Comparison of ENCODE assay signal across 8 cellular contexts in genomic region chr2:8539743-8540551, GRCh38.
DNase-seq lines count a peak whose midpoint lies in the region; ATAC-seq and TF ChIP-seq lines count a peak whose summit lies in the region.

No MANE protein-coding gene starts in this region.

- CTCF ChIA-PET in activated naive CD4-positive, alpha-beta T cell treated with anti-CD3 and anti-CD28 coated beads, Interleukin-2, amount 10 ng/mL, durations not matched to agents 7 days and 5 days (lab: Charles Lee): interaction anchor here (1.4 kb wide), 1 partner anchor 59 kb away, joined by 4 read pairs; no protein-coding TSS in a partner anchor
- CTCF ChIA-PET in activated CD4-positive, alpha-beta memory T cell treated with anti-CD3 and anti-CD28 coated beads for 36 hours (lab: Charles Lee): interaction anchor here (0.9 to 1.1 kb wide), 2 partner anchors 20 to 62 kb away, joined by 3 read pairs; no protein-coding TSS in a partner anchor

- H3K4me3 ChIP-seq in tibial artery: no peak overlapping the region
- H3K4me3 ChIP-seq in gastroesophageal sphincter: no peak overlapping the region

- POLR2A ChIA-PET in activated CD4-positive, alpha-beta memory T cell treated with anti-CD3 and anti-CD28 coated beads for 36 hours (lab: Charles Lee): interaction anchor here (1.3 to 6.1 kb wide), 3 partner anchors 23 to 141 kb away, joined by 3 to 63 read pairs (median 7); partner anchors contain the start of gene ID2

- peak overlapping the region; percentile 83 for H3K27ac Mint-ChIP-seq in activated naive CD4-positive, alpha-beta T cell treated with anti-CD3 and anti-CD28 coated beads, Interleukin-2, amount 10 ng/mL, durations not matched to agents 7 days and 5 days
- H3K27ac Mint-ChIP-seq in activated CD4-positive, alpha-beta memory T cell treated with anti-CD3 and anti-CD28 coated beads for 36 hours: peak overlapping the region; percentile 100

- H3K9me3 Mint-ChIP-seq in activated naive CD4-positive, alpha-beta T cell treated with anti-CD3 and anti-CD28 coated beads, Interleukin-2, amount 10 ng/mL, durations not matched to agents 7 days and 5 days: no peaks in the 10 kb centered on the region
- H3K9me3 Mint-ChIP-seq in activated CD4-positive, alpha-beta memory T cell treated with anti-CD3 and anti-CD28 coated beads for 36 hours: no peaks in the 10 kb centered on the region

- no peak for DNase-seq in activated naive CD4-positive, alpha-beta T cell treated with anti-CD3 and anti-CD28 coated beads, Interleukin-2, amount 10 ng/mL, durations not matched to agents 7 days and 5 days
- no peak for DNase-seq in activated naive CD4-positive, alpha-beta T cell treated with anti-CD3 and anti-CD28 coated beads, Interleukin-2, amount 50 U/mL, for 16 hours
- DNase-seq in activated CD4-positive, alpha-beta memory T cell treated with anti-CD3 and anti-CD28 coated beads for 36 hours: peak; percentile 34
- peak; percentile 62 to 83 for DNase-seq in left colon
- DNase-seq in tibial artery: peak; percentile 51 to 69
- DNase-seq in germinal center (ENCODE audit: low spot score): no peak

- ATAC-seq in left colon (peak; percentile 89), gastroesophageal sphincter (no peak), GM21528 (IDR thresholded peaks at IDR 0.05; ENCODE audit: low FRiP score, unreplicated experiment) (no peak)

- H3K27ac ChIP-seq in tibial artery (no peak overlapping the region), gastroesophageal sphincter (peak overlapping the region in 2 of 4 donors; percentile 11 to 25)

- no peak for TF ChIP-seq EP300 in gastroesophageal sphincter (IDR thresholded peaks at IDR 0.05)

- TF ChIP-seq POLR2A in gastroesophageal sphincter (IDR thresholded peaks at IDR 0.05): no peak

- H3K4me1 ChIP-seq in tibial artery (peaks cover 0 to 53% (median 25%) of the 10 kb centered on the region in 4 donors), gastroesophageal sphincter (peaks cover 0 to 62% (median 13%) of the 10 kb centered on the region in 3 donors)

- 64 to 68% methylated on average over 2 to 11 of the region's 14 CpGs for WGBS in gastroesophageal sphincter (ENCODE audit: low coverage in 1 of 2), 2 donors

- peaks cover 4% of the 10 kb centered on the region for H3K27me3 Mint-ChIP-seq in activated naive CD4-positive, alpha-beta T cell treated with anti-CD3 and anti-CD28 coated beads, Interleukin-2, amount 10 ng/mL, durations not matched to agents 7 days and 5 days
- no peaks in the 10 kb centered on the region for H3K27me3 Mint-ChIP-seq in activated CD4-positive, alpha-beta memory T cell treated with anti-CD3 and anti-CD28 coated beads for 36 hours

- no peaks in the 10 kb centered on the region for H3K36me3 Mint-ChIP-seq in activated naive CD4-positive, alpha-beta T cell treated with anti-CD3 and anti-CD28 coated beads, Interleukin-2, amount 10 ng/mL, durations not matched to agents 7 days and 5 days
- peaks cover 2% of the 10 kb centered on the region for H3K36me3 Mint-ChIP-seq in activated CD4-positive, alpha-beta memory T cell treated with anti-CD3 and anti-CD28 coated beads for 36 hours

- no peaks in the 10 kb centered on the region for H3K9me3 ChIP-seq in tibial artery
- H3K9me3 ChIP-seq in gastroesophageal sphincter: no peaks in the 10 kb centered on the region

- H3K36me3 ChIP-seq in tibial artery: no peaks in the 10 kb centered on the region
- H3K36me3 ChIP-seq in gastroesophageal sphincter: no peaks in the 10 kb centered on the region

- TF ChIP-seq CTCF in tibial artery (IDR thresholded peaks at IDR 0.05) (no peak), gastroesophageal sphincter (IDR thresholded peaks at IDR 0.05) (no peak)

- peaks cover 85% of the 10 kb centered on the region for H3K4me1 Mint-ChIP-seq in activated naive CD4-positive, alpha-beta T cell treated with anti-CD3 and anti-CD28 coated beads, Interleukin-2, amount 10 ng/mL, durations not matched to agents 7 days and 5 days
- peaks cover 78% of the 10 kb centered on the region for H3K4me1 Mint-ChIP-seq in activated CD4-positive, alpha-beta memory T cell treated with anti-CD3 and anti-CD28 coated beads for 36 hours (ENCODE audit: low read depth)

- intact Hi-C loops in activated CD4-positive, alpha-beta memory T cell treated with anti-CD3 and anti-CD28 coated beads for 36 hours (cut with micrococcal nuclease): loop anchor here (5.0 kb wide), 3 partner anchors 768 to 1103 kb away; no protein-coding TSS in a partner anchor
- intact Hi-C loops in left colon (cut with DNase I, micrococcal nuclease): no loop called here
- intact Hi-C loops in tibial artery (cut with DNase I; ENCODE audit: low total_unique reads): no loop called here

- H3K27me3 ChIP-seq in tibial artery (no peaks in the 10 kb centered on the region), gastroesophageal sphincter (no peaks in the 10 kb centered on the region)

- no peak overlapping the region for H3K4me3 Mint-ChIP-seq in activated naive CD4-positive, alpha-beta T cell treated with anti-CD3 and anti-CD28 coated beads, Interleukin-2, amount 10 ng/mL, durations not matched to agents 7 days and 5 days
- H3K4me3 Mint-ChIP-seq in activated CD4-positive, alpha-beta memory T cell treated with anti-CD3 and anti-CD28 coated beads for 36 hours: no peak overlapping the region

Comparison
In these comparisons a context has a peak if more than half of its experiments do, and no peak if none do; other contexts are left out.
1. DNase-seq: peak in activated CD4-positive, alpha-beta memory T cell treated with anti-CD3 and anti-CD28 coated beads for 36 hours (single experiment), left colon (2 of 2) and tibial artery (2 of 2); none in activated naive CD4-positive, alpha-beta T cell treated with anti-CD3 and anti-CD28 coated beads, Interleukin-2, amount 10 ng/mL, durations not matched to agents 7 days and 5 days (single experiment), activated naive CD4-positive, alpha-beta T cell treated with anti-CD3 and anti-CD28 coated beads, Interleukin-2, amount 50 U/mL, for 16 hours (single experiment) and germinal center (single experiment).